ENCODE assay signal across 1 cellular context in genomic region chr20:45812157-45813005, GRCh38.
TF ChIP-seq lines count a peak whose summit lies in the region.

Gene UBE2C, plus strand, starts transcription at chr20:45812644. Its CDS starts 52 bp downstream, at chr20:45812696.

TF ChIP-seq in GM12878, 131 proteins besides CTCF, POLR2A, EP300 and RAD21 (continued from another document and continues in another):
- TF ChIP-seq ZBTB11 (CRISPR knock-in tag; IDR thresholded peaks at IDR 0.05) (no peak), BCL3 (IDR thresholded peaks at IDR 0.05; ENCODE audit: borderline replicate concordance, insufficient read depth, low read depth, low read length, poor library complexity, severe bottlenecking) (no peak), ATF2 (IDR thresholded peaks at IDR 0.05; ENCODE audit: low read length) (no peak), ZNF622 (IDR thresholded peaks at IDR 0.05) (no peak), KAT2A (conservative IDR thresholded peaks at IDR 0.05; ENCODE audit: control insufficient read depth, low read depth, low read length) (no peak), POLR2AphosphoS5 (IDR thresholded peaks at IDR 0.05; ENCODE audit: low read length) (peak; percentile 74), ASH2L (IDR thresholded peaks at IDR 0.05; ENCODE audit: borderline replicate concordance, low read depth) (no peak), DPF2 (IDR thresholded peaks at IDR 0.05) (peak; percentile 83), REST (IDR thresholded peaks at IDR 0.05; ENCODE audit: low read depth, low read length) (no peak), MXI1 (IDR thresholded peaks at IDR 0.05; ENCODE audit: low read depth, low read length) (peak; percentile 96), MEF2A (IDR thresholded peaks at IDR 0.05; ENCODE audit: insufficient read depth, low read depth, low read length) (no peak), ATF3 (IDR thresholded peaks at IDR 0.05; ENCODE audit: borderline replicate concordance, extremely low read depth, low read depth, low read length) (no peak), HDAC2 (IDR thresholded peaks at IDR 0.05) (peak; percentile 96), HDGF (IDR thresholded peaks at IDR 0.05) (no peak), MTA2 (IDR thresholded peaks at IDR 0.05; ENCODE audit: low read depth) (no peak), YBX1 (IDR thresholded peaks at IDR 0.05) (no peak), SIN3A (IDR thresholded peaks at IDR 0.05; ENCODE audit: low read depth, low read length) (peak; percentile 99), BRCA1 (IDR thresholded peaks at IDR 0.05; ENCODE audit: low read depth, low read length) (no peak), ZBTB33 (IDR thresholded peaks at IDR 0.05) (no peak), CHD4 (IDR thresholded peaks at IDR 0.05) (no peak), HDAC6 (IDR thresholded peaks at IDR 0.05; ENCODE audit: unreplicated experiment) (no peak), IKZF2 (IDR thresholded peaks at IDR 0.05) (no peak; a peak in 2 of 4 replicates), SREBF1 (IDR thresholded peaks at IDR 0.05; ENCODE audit: low read length) (no peak), CHD2 (IDR thresholded peaks at IDR 0.05; ENCODE audit: borderline replicate concordance, low read depth, low read length) (peak; percentile 97), ZNF384 (IDR thresholded peaks at IDR 0.05; ENCODE audit: borderline replicate concordance, low read depth, low read length) (no peak), ATF7 (IDR thresholded peaks at IDR 0.05; ENCODE audit: low read depth) (no peak), RELB (IDR thresholded peaks at IDR 0.05; ENCODE audit: low read depth) (peak; percentile 17; the same call in 1 of the 2 replicates), HCFC1 (IDR thresholded peaks at IDR 0.05; ENCODE audit: low read length) (no peak; the same call in 1 of the 2 replicates), TBL1XR1 (IDR thresholded peaks at IDR 0.05; ENCODE audit: low read depth, low read length) (no peak), CREM (IDR thresholded peaks at IDR 0.05; ENCODE audit: low read depth) (peak; percentile 60; the same call in 1 of the 2 replicates), NRF1 (conservative IDR thresholded peaks at IDR 0.05; ENCODE audit: low read depth, low read length) (no peak), NFIC (IDR thresholded peaks at IDR 0.05; ENCODE audit: low read depth, low read length) (peak; percentile 26; the same call in 1 of the 2 replicates), FOS (IDR thresholded peaks at IDR 0.05; ENCODE audit: borderline replicate concordance, extremely low read depth, insufficient read length) (peak; percentile 99), TCF3 (IDR thresholded peaks at IDR 0.05; ENCODE audit: borderline replicate concordance, insufficient read depth, low read depth, low read length) (0 out of 2 replicates have a peak, but pooled peaks have one; percentile 46), ETV6 (conservative IDR thresholded peaks at IDR 0.05 in 1 of 2, IDR thresholded peaks at IDR 0.05 in 1 of 2; ENCODE audit: borderline replicate concordance in 1 of 2, low read depth in 1 of 2) (no peak), SUZ12 (IDR thresholded peaks at IDR 0.05; ENCODE audit: unreplicated experiment) (no peak), RUNX3 (IDR thresholded peaks at IDR 0.05; ENCODE audit: low read length) (peak; percentile 35; the same call in 1 of the 2 replicates), NR2F1 (conservative IDR thresholded peaks at IDR 0.05) (0 out of 2 replicates have a peak, but pooled peaks have one; percentile 16), PKNOX1 (IDR thresholded peaks at IDR 0.05) (peak; percentile 99), CEBPZ (IDR thresholded peaks at IDR 0.05; ENCODE audit: low read depth, low read length) (peak; percentile 75), PBX3 (IDR thresholded peaks at IDR 0.05; ENCODE audit: insufficient replicate concordance, low read depth, low read length) (peak; percentile 97), BACH1 (IDR thresholded peaks at IDR 0.05; ENCODE audit: borderline replicate concordance) (peak; percentile 32; the same call in 1 of the 2 replicates), PAX5 (IDR thresholded peaks at IDR 0.05; ENCODE audit: borderline replicate concordance, low read depth, low read length) (no peak)
